ENCODE assay signal across 10 cellular contexts in the genomic region with DNA sequence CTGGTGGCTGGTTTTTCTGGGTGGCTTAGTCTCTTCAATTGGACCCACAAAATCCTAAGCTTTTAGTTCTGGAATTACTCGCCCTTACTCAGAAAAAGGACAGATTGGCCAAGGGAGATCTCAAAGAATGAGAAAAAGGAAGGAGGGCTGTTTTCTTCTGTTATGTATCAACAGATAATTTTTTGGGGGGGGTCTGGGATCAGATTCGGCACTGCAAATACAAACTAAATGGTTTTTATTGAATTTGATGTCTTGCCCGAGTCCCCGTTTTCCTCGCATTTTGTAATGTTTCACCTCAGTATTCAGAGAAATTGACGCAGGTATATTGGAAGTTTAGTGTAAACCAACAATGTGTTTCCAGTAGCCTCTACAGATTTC. TPM values are rescaled to one million over a fixed set of nuclear protein-coding genes. Genes with fewer than 3 reads are reported as not detected.
DNase-seq lines count a peak whose midpoint lies in the region; ATAC-seq and FAIRE-seq lines count a peak whose summit lies in the region.
"Had no signal": no experiment of that assay in that cellular context is flagged by ENCODE, and none has a peak within 500 bp of the region (broad histone marks: within the 10 kb centered on the region; RNA-seq: fewer than 3 reads in every experiment).

No MANE protein-coding gene starts in this region.

- H3K36me3 Mint-ChIP-seq in activated CD8-positive, alpha-beta T cell treated with anti-CD3 and anti-CD28 coated beads, Interleukin-2, amount 10 ng/mL, durations not matched to agents 7 days and 5 days (ENCODE audit: low read depth) = peaks cover 17% of the 10 kb centered on the region
- peaks cover 11 to 13% of the 10 kb centered on the region in 2 donors for H3K36me3 Mint-ChIP-seq in stimulated activated naive B cell treated with anti-CD40 and anti-IgM and Interleukin-4, amounts not matched to agents 10 μg/mL and 1 μg/mL and 100 μg/mL, for 72 hours

- H3K27me3 Mint-ChIP-seq in activated CD8-positive, alpha-beta T cell treated with anti-CD3 and anti-CD28 coated beads, Interleukin-2, amount 10 ng/mL, durations not matched to agents 7 days and 5 days (ENCODE audit: low read depth) = peaks cover 2% of the 10 kb centered on the region
- H3K27me3 Mint-ChIP-seq in stimulated activated naive B cell treated with anti-CD40 and anti-IgM and Interleukin-4, amounts not matched to agents 10 μg/mL and 1 μg/mL and 100 μg/mL, for 72 hours = peaks cover 0 to 7% of the 10 kb centered on the region in 2 donors

- H3K27ac ChIP-seq in iPS-18a (ENCODE audit: low read length) = peak overlapping the region; percentile 15

- H3K4me1 ChIP-seq in iPS-18a (ENCODE audit: control insufficient read depth, low read depth, low read length) = no peaks in the 10 kb centered on the region

- POLR2A ChIA-PET in activated CD8-positive, alpha-beta T cell treated with anti-CD3 and anti-CD28 coated beads, Interleukin-2, amount 10 ng/mL, durations not matched to agents 7 days and 5 days (lab: Charles Lee) = interaction anchor here (0.6 to 1.3 kb wide), 8 partner anchors 13 to 215 kb away, joined by 3 to 5 read pairs (median 3); a partner anchor contains a TSS

- H3K27ac Mint-ChIP-seq in activated CD8-positive, alpha-beta T cell treated with anti-CD3 and anti-CD28 coated beads, Interleukin-2, amount 10 ng/mL, durations not matched to agents 7 days and 5 days = peak overlapping the region; percentile 92
- peak overlapping the region; percentile 97 for H3K27ac Mint-ChIP-seq in stimulated activated naive B cell treated with anti-CD40 and anti-IgM and Interleukin-4, amounts not matched to agents 10 μg/mL and 1 μg/mL and 100 μg/mL, for 72 hours

- no peaks in the 10 kb centered on the region for H3K9me3 ChIP-seq in iPS-18a (ENCODE audit: control insufficient read depth, low read depth, low read length)

- peak overlapping the region; percentile 87 for H3K4me3 Mint-ChIP-seq in activated CD8-positive, alpha-beta T cell treated with anti-CD3 and anti-CD28 coated beads, Interleukin-2, amount 10 ng/mL, durations not matched to agents 7 days and 5 days
- H3K4me3 Mint-ChIP-seq in stimulated activated naive B cell treated with anti-CD40 and anti-IgM and Interleukin-4, amounts not matched to agents 10 μg/mL and 1 μg/mL and 100 μg/mL, for 72 hours = peak overlapping the region; percentile 90 to 96

- H3K4me3 ChIP-seq in iPS-18a (ENCODE audit: low read length) = peak overlapping the region; percentile 90

- FAIRE-seq in GM19239 (lab: Jason Lieb, UNC) = no peak
- FAIRE-seq: A204.1 had no signal

- ATAC-seq in activated CD8-positive, alpha-beta T cell treated with anti-CD3 and anti-CD28 coated beads, Interleukin-2, amount 10 ng/mL, durations not matched to agents 7 days and 5 days = no peak
- ATAC-seq in stimulated activated naive B cell treated with anti-CD40 and anti-IgM and Interleukin-4, amounts not matched to agents 10 μg/mL and 1 μg/mL and 100 μg/mL, for 72 hours (replicated peaks) = no peak
- no peak for ATAC-seq in HG02623 (IDR thresholded peaks at IDR 0.05; ENCODE audit: unreplicated experiment)

- peaks cover 18% of the 10 kb centered on the region for H3K4me1 Mint-ChIP-seq in activated CD8-positive, alpha-beta T cell treated with anti-CD3 and anti-CD28 coated beads, Interleukin-2, amount 10 ng/mL, durations not matched to agents 7 days and 5 days (ENCODE audit: low read depth)
- peaks cover 7 to 16% of the 10 kb centered on the region in 2 donors for H3K4me1 Mint-ChIP-seq in stimulated activated naive B cell treated with anti-CD40 and anti-IgM and Interleukin-4, amounts not matched to agents 10 μg/mL and 1 μg/mL and 100 μg/mL, for 72 hours

- H3K9ac ChIP-seq in iPS-18a (ENCODE audit: low read length) = peak overlapping the region; percentile 82

- CTCF ChIA-PET in activated CD8-positive, alpha-beta T cell treated with anti-CD3 and anti-CD28 coated beads, Interleukin-2, amount 10 ng/mL, durations not matched to agents 7 days and 5 days (lab: Charles Lee) = no interaction called here

- H3K36me3 ChIP-seq in iPS-18a (ENCODE audit: control insufficient read depth, low read depth, low read length) = no peaks in the 10 kb centered on the region

- DNase-seq in DMS53 (lab: John Stamatoyannopoulos, UW) (peak; percentile 9), DMS53 treated with DMSO at 0.1 percent for 48 hours (lab: John Stamatoyannopoulos, UW; ENCODE audit: unreplicated experiment) (no peak), Ammon's horn (ENCODE audit: low spot score) (no peak), GM19239 (ENCODE audit: insufficient read length, low spot score) (no peak)
- DNase-seq in activated CD8-positive, alpha-beta T cell treated with anti-CD3 and anti-CD28 coated beads, Interleukin-2, amount 10 ng/mL, durations not matched to agents 7 days and 5 days = no peak
- DNase-seq in stimulated activated naive B cell treated with anti-CD40 and anti-IgM and Interleukin-4, amounts not matched to agents 10 μg/mL and 1 μg/mL and 100 μg/mL, for 72 hours = no peak

- H3K9me3 Mint-ChIP-seq in activated CD8-positive, alpha-beta T cell treated with anti-CD3 and anti-CD28 coated beads, Interleukin-2, amount 10 ng/mL, durations not matched to agents 7 days and 5 days (ENCODE audit: insufficient read depth) = no peaks in the 10 kb centered on the region
- H3K9me3 Mint-ChIP-seq in stimulated activated naive B cell treated with anti-CD40 and anti-IgM and Interleukin-4, amounts not matched to agents 10 μg/mL and 1 μg/mL and 100 μg/mL, for 72 hours = no peaks in the 10 kb centered on the region

- H3K27me3 ChIP-seq in iPS-18a (ENCODE audit: control insufficient read depth, insufficient read depth, low read length) = no peaks in the 10 kb centered on the region

RNA-seq across cellular contexts. Expression of a gene that starts 0.8 kb away (rescaled TPM):
- total RNA-seq in activated CD8-positive, alpha-beta T cell treated with anti-CD3 and anti-CD28 coated beads, Interleukin-2, amount 10 ng/mL, durations not matched to agents 7 days and 5 days = 10 to 100 TPM; 26.5 to 29.2 TPM

RNA-seq across cellular contexts. Expression of a gene that starts 13.8 kb away (rescaled TPM):
- not detected for total RNA-seq in activated CD8-positive, alpha-beta T cell treated with anti-CD3 and anti-CD28 coated beads, Interleukin-2, amount 10 ng/mL, durations not matched to agents 7 days and 5 days
- total RNA-seq: dermis microvascular lymphatic vessel endothelial cell had no signal
